9 cellular contexts compared by ENCODE assay signal in the genomic region with DNA sequence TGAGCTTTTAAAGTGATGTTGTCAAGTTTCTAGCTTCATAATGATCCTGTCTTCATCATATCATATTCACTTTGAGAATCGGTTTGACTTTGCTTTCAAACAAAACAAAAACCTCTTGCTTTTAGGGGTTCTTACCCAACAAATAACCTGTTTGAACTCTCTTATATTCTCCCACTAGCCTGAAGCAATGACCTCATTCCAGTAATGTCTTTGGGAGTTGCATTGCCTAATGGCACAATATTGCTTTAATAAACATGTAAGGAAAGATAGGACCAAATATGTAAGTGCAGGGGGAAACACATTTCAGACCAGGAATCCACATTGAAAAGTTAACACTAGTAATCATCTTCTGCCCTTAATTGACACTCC. TPM values are rescaled to one million over a fixed set of nuclear protein-coding genes. Genes with fewer than 3 reads are reported as not detected.
DNase-seq lines count a peak whose midpoint lies in the region; ATAC-seq and TF ChIP-seq lines count a peak whose summit lies in the region.
"Had no signal": no experiment of that assay in that cellular context is flagged by ENCODE, and none has a peak within 500 bp of the region (broad histone marks: within the 10 kb centered on the region; RNA-seq: fewer than 3 reads in every experiment).

No MANE protein-coding gene starts in this region.

- intact Hi-C loops in heart left ventricle (cut with DNase I) = loop anchor here in 4 of 10 donors (2.0 to 10.0 kb wide), 5 partner anchors 27 to 1109 kb away; partner anchors contain the start of genes C12orf60 (in 3 of the 4), WBP11 (in 3 of the 4), ART4 (in 1 of the 4) and STRAP (in 1 of the 4)
- intact Hi-C loops in cardiac septum (cut with DNase I) = loop anchor here (10.0 kb wide), 3 partner anchors 119 to 1109 kb away; partner anchors contain the start of gene STRAP
- intact Hi-C loops in ascending aorta (cut with DNase I) = loop anchor here (2.0 to 10.0 kb wide), 7 partner anchors 27 to 1883 kb away; partner anchors contain the start of genes C12orf60, GPRC5A, MGP and WBP11

- TF ChIP-seq POLR2A in heart left ventricle (IDR thresholded peaks at IDR 0.05) (no peak), upper lobe of left lung (IDR thresholded peaks at IDR 0.05) (no peak)

- no peak overlapping the region for H3K9ac ChIP-seq in liver (ENCODE audit: low read depth in 1 of 2, low read length in 2 of 2)

- DNase-seq in heart left ventricle (no peak), cardiac septum (ENCODE audit: low spot score) (no peak), ascending aorta (ENCODE audit: low spot score in 2 of 2) (no peak), upper lobe of left lung (no peak), mesenteric fat pad (ENCODE audit: low spot score) (no peak), GM20000 (ENCODE audit: low spot score) (no peak), NCI-H2171 treated with DMSO at 0.1 percent for 48 hours (lab: John Stamatoyannopoulos, UW) (no peak)
- DNase-seq: NCI-H187 treated with DMSO at 0.1 percent for 48 hours had no signal

- no peaks in the 10 kb centered on the region for H3K36me3 ChIP-seq in heart left ventricle
- no peaks in the 10 kb centered on the region for H3K36me3 ChIP-seq in ascending aorta
- H3K36me3 ChIP-seq in liver (ENCODE audit: control insufficient read depth in 4 of 4, insufficient read depth in 3 of 4, low read depth in 1 of 4, low read length in 3 of 4) = no peaks in the 10 kb centered on the region
- no peaks in the 10 kb centered on the region for H3K36me3 ChIP-seq in upper lobe of left lung

- peaks cover 0 to 26% (median 9%) of the 10 kb centered on the region in 12 donors for H3K4me1 ChIP-seq in heart left ventricle
- peaks cover 0 to 15% of the 10 kb centered on the region in 2 donors for H3K4me1 ChIP-seq in ascending aorta
- peaks cover 0 to 21% (median 5%) of the 10 kb centered on the region in 4 donors for H3K4me1 ChIP-seq in liver (ENCODE audit: control insufficient read depth in 4 of 4, insufficient read depth in 4 of 4, low read length in 3 of 4)
- peaks cover 0 to 31% (median 13%) of the 10 kb centered on the region in 4 donors for H3K4me1 ChIP-seq in upper lobe of left lung

- no peak for TF ChIP-seq RAD21 in liver (IDR thresholded peaks at IDR 0.05)

- H3K9me3 ChIP-seq in heart left ventricle (no peaks in the 10 kb centered on the region), ascending aorta (no peaks in the 10 kb centered on the region), liver (ENCODE audit: control insufficient read depth in 4 of 4, low read length in 3 of 4) (no peaks in the 10 kb centered on the region), upper lobe of left lung (no peaks in the 10 kb centered on the region)

- peak overlapping the region; percentile 85 to 98 (median 90) for H3K27ac ChIP-seq in heart left ventricle
- peak overlapping the region; percentile 99 for H3K27ac ChIP-seq in ascending aorta
- peak overlapping the region; percentile 80 to 93 for H3K27ac ChIP-seq in liver (ENCODE audit: low read depth in 1 of 2, low read length in 2 of 2)
- peak overlapping the region; percentile 93 to 98 (median 96) for H3K27ac ChIP-seq in upper lobe of left lung

- no peak for ATAC-seq in heart left ventricle
- peak in 1 of 2 donors; percentile 1 for ATAC-seq in upper lobe of left lung (ENCODE audit: low FRiP score in 2 of 2)

- peak overlapping the region; percentile 56 to 89 (median 79) for H3K4me3 ChIP-seq in heart left ventricle
- peak overlapping the region; percentile 78 to 87 for H3K4me3 ChIP-seq in ascending aorta
- peak overlapping the region in 1 of 3 donors; percentile 72 for H3K4me3 ChIP-seq in liver (ENCODE audit: low read depth in 1 of 3, low read length in 3 of 3)
- H3K4me3 ChIP-seq in upper lobe of left lung = peak overlapping the region in 3 of 4 donors; percentile 66 to 84 (median 73)

- H3K27me3 ChIP-seq in heart left ventricle (no peaks in the 10 kb centered on the region), ascending aorta (no peaks in the 10 kb centered on the region), liver (ENCODE audit: control insufficient read depth in 4 of 4, insufficient read depth in 4 of 4, low read length in 3 of 4) (no peaks in the 10 kb centered on the region), upper lobe of left lung (no peaks in the 10 kb centered on the region)

- 52 to 72% (median 64%) methylated on average over 1 of the region's 1 CpG for WGBS in heart left ventricle, 4 donors
- 43% methylated on average over 1 of the region's 1 CpG for WGBS in liver
- WGBS in upper lobe of left lung, 2 donors = 38 to 50% methylated on average over 1 of the region's 1 CpG

- no peak for TF ChIP-seq EP300 in upper lobe of left lung (IDR thresholded peaks at IDR 0.05)

- no peak for TF ChIP-seq CTCF in heart left ventricle (IDR thresholded peaks at IDR 0.05)
- TF ChIP-seq CTCF in ascending aorta (IDR thresholded peaks at IDR 0.05) = no peak
- TF ChIP-seq CTCF in liver (IDR thresholded peaks at IDR 0.05; ENCODE audit: low read depth, low read length, missing input control) = no peak
- TF ChIP-seq CTCF in upper lobe of left lung (IDR thresholded peaks at IDR 0.05) = no peak
- TF ChIP-seq CTCF in GM20000 (IDR thresholded peaks at IDR 0.05; ENCODE audit: extremely low read depth, missing control alignments) = no peak

TF ChIP-seq in liver, 16 proteins besides CTCF, POLR2A, EP300 and RAD21:
- TF ChIP-seq FOXA2 (IDR thresholded peaks at IDR 0.05) = no peak
- TF ChIP-seq, protein P1, sequence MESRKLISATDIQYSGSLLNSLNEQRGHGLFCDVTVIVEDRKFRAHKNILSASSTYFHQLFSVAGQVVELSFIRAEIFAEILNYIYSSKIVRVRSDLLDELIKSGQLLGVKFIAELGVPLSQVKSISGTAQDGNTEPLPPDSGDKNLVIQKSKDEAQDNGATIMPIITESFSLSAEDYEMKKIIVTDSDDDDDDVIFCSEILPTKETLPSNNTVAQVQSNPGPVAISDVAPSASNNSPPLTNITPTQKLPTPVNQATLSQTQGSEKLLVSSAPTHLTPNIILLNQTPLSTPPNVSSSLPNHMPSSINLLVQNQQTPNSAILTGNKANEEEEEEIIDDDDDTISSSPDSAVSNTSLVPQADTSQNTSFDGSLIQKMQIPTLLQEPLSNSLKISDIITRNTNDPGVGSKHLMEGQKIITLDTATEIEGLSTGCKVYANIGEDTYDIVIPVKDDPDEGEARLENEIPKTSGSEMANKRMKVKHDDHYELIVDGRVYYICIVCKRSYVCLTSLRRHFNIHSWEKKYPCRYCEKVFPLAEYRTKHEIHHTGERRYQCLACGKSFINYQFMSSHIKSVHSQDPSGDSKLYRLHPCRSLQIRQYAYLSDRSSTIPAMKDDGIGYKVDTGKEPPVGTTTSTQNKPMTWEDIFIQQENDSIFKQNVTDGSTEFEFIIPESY (IDR thresholded peaks at IDR 0.05) = no peak
- peak in 1 of 2 donors; percentile 26 for TF ChIP-seq JUND (IDR thresholded peaks at IDR 0.05)
- no peak for TF ChIP-seq EGR1 (IDR thresholded peaks at IDR 0.05; ENCODE audit: low read depth in 2 of 2)

RNA-seq across cellular contexts. Expression of gene WBP11, which starts 27.6 kb away (rescaled TPM):
- total RNA-seq in heart left ventricle (10 to 100 TPM; 20.2 to 62.7 (median 52.7) TPM), cardiac septum (51.7 TPM), ascending aorta (6.7 TPM), liver (10 to 100 TPM; 10.9 to 13.6 TPM), upper lobe of left lung (10 to 100 TPM; 18.2 to 45.0 (median 25.3) TPM), mesenteric fat pad (45.4 TPM)
- polyA plus RNA-seq in heart left ventricle (10 to 100 TPM; 11.4 to 38.8 TPM), liver (10 to 100 TPM in 1 of 2 donors, 1 to 10 TPM in 1; 9.9 to 16.6 TPM)

RNA-seq across cellular contexts. Expression of gene C12orf60, which starts 27.8 kb away (rescaled TPM):
- total RNA-seq in heart left ventricle (1 to 10 TPM; 2.0 to 4.6 (median 3.4) TPM), cardiac septum (2.5 TPM), ascending aorta (not detected), liver (1 to 10 TPM in 1 of 2 donors, under 1 TPM in 1; 0.50 to 1.5 TPM), upper lobe of left lung (1 to 10 TPM in 2 of 6 donors, under 1 TPM in 3, not detected in 1; 0.33 to 3.4 (median 0.94) TPM), mesenteric fat pad (0.51 TPM)
- polyA plus RNA-seq in heart left ventricle (1 to 10 TPM; 3.6 to 5.3 TPM), liver (1 to 10 TPM in 1 of 2 donors, under 1 TPM in 1; 0.53 to 1.9 TPM)

RNA-seq across cellular contexts. Expression of gene SMCO3, which starts 38.3 kb away (rescaled TPM):
- under 1 TPM in 4 of 9 donors, not detected in 5; 0.13 to 0.91 (median 0.17) TPM for total RNA-seq in heart left ventricle
- under 1 TPM; 0.07 to 0.57 TPM for polyA plus RNA-seq in heart left ventricle
- total RNA-seq in cardiac septum = not detected
- 2.1 TPM for total RNA-seq in ascending aorta
- total RNA-seq in liver = under 1 TPM; 0.59 to 0.93 TPM
- under 1 TPM; 0.17 to 0.54 TPM for polyA plus RNA-seq in liver
- 1 to 10 TPM in 4 of 6 donors, under 1 TPM in 2; 0.33 to 3.1 (median 1.1) TPM for total RNA-seq in upper lobe of left lung
- not detected for total RNA-seq in mesenteric fat pad
